8 cellular contexts compared by ENCODE assay signal in the genomic region with DNA sequence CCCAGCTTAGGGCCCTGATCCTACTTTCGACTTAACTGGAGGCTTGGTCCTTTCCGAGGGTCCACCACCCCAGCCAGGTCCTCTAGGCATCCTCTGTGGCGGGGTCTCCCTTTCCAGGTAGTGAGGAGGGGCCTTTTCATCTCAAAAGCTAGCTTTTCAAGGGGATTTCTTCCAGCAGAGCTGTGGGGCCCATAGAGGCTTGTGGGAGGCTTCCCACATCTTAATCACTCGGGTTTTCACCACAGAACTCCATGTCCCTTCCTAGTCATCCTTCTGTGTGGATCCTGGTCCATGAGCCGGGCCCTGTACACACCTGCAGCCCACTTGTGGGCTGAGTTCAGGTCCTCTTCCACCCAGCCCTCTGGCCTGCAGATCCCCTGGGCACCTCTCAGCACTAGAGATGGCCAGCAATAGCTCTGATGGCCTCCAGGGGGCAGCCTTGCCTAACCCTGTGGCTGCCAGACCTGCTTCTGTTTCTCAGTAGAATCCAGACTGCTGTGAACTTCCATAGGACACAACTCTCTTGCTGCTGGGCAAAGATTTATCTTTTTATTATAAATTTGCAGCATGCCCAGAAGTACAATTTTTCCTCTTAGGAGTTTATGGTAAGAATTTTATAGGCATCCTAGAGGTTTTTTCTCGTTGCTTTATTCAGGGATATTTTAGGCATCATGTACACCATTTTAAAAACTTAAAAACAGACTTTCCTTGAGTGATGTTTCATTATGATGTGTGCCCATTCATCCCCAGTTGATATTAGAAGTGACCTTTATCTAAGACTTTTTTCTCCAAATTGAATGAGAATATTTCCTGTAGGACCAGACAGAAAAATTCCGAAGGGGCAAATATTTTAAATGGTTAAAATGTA.
DNase-seq lines count a peak whose midpoint lies in the region; ATAC-seq, FAIRE-seq and TF ChIP-seq lines count a peak whose summit lies in the region.

No MANE protein-coding gene starts in this region.

- H3K9me3 ChIP-seq in A549, result no peaks in the 10 kb centered on the region

- TF ChIP-seq EP300 in A549 (IDR thresholded peaks at IDR 0.05), result no peak

- CTCF ChIA-PET in A549 (lab: Yijun Ruan, JAX), result interaction anchor here (0.6 to 2.8 kb wide), 29 partner anchors 8 to 375 kb away, joined by 3 to 21 read pairs (median 4); a partner anchor contains a TSS

- ATAC-seq in A549 (peak; percentile 97), HG02970 (IDR thresholded peaks at IDR 0.05; ENCODE audit: low FRiP score, unreplicated experiment) (peak; percentile 80)

- no peak for TF ChIP-seq POLR2A in A549 (IDR thresholded peaks at IDR 0.05; ENCODE audit: low read length)

- POLR2A ChIA-PET in A549 (lab: Yijun Ruan, JAX), result no interaction called here

- H3K4me2 ChIP-seq in A549, result no peak overlapping the region

- DNase-seq in A549 (ENCODE audit: low read depth in 1 of 2, low spot score in 1 of 2), result peak; percentile 61 to 74
- peak; percentile 39 for DNase-seq in GM18507 (ENCODE audit: extremely low spot score, insufficient read length, low read depth)
- DNase-seq in NCI-H2107 (lab: John Stamatoyannopoulos, UW), result peak; percentile 34
- DNase-seq in UCSD-AML1 (lab: John Stamatoyannopoulos, UW; ENCODE audit: unreplicated experiment), result peak; percentile 64
- DNase-seq in brain pericyte (ENCODE audit: low read depth, low spot score), result peak; percentile 25
- peak; percentile 65 for DNase-seq in iris pigment epithelial cell (ENCODE audit: low read depth)
- DNase-seq in stimulated activated CD4-positive, alpha-beta T cell treated with anti-CD3 and anti-CD28 coated beads, Interleukin-1b, Interleukin-23, amount 100 ng/mL, for 4 hours (ENCODE audit: low read depth in 2 of 2), result peak; percentile 34 to 40

- no peak overlapping the region for H3K4me3 ChIP-seq in A549

- TF ChIP-seq CTCF in A549 (IDR thresholded peaks at IDR 0.05), result peak; percentile 85

- FAIRE-seq in A549 (lab: Jason Lieb, UNC) (no peak), GM18507 (lab: Jason Lieb, UNC) (peak; percentile 73)

- no peak overlapping the region for H3K27ac ChIP-seq in A549

- H3K4me1 ChIP-seq in A549, result no peaks in the 10 kb centered on the region

- 63% methylated on average over 7 of the region's 7 CpGs for WGBS in A549 (ENCODE audit: missing lambda C conversion rate)

- peak; percentile 51 to 65 for TF ChIP-seq RAD21 in A549 (conservative IDR thresholded peaks at IDR 0.05 in 1 of 2, IDR thresholded peaks at IDR 0.05 in 1 of 2)

TF ChIP-seq in A549, 52 proteins besides CTCF, POLR2A, EP300 and RAD21:
- peak; percentile 40 for TF ChIP-seq SMC3 (IDR thresholded peaks at IDR 0.05)
- TF ChIP-seq, protein P1, sequence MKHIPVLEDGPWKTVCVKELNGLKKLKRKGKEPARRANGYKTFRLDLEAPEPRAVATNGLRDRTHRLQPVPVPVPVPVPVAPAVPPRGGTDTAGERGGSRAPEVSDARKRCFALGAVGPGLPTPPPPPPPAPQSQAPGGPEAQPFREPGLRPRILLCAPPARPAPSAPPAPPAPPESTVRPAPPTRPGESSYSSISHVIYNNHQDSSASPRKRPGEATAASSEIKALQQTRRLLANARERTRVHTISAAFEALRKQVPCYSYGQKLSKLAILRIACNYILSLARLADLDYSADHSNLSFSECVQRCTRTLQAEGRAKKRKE (CRISPR knock-in tag; IDR thresholded peaks at IDR 0.05; ENCODE audit: low read depth), result no peak
